In genomic region chr17:44354582-44355309, GRCh38 we compare ENCODE assay signal across 8 cellular contexts. TPM values are rescaled to one million over a fixed set of nuclear protein-coding genes. Genes with fewer than 3 reads are reported as not detected.
DNase-seq lines count a peak whose midpoint lies in the region; ATAC-seq and TF ChIP-seq lines count a peak whose summit lies in the region.

No MANE protein-coding gene starts in this region.

- peak; percentile 92 for TF ChIP-seq CTCF in glutamatergic neuron (IDR thresholded peaks at IDR 0.05; ENCODE audit: partially characterized antibody, unreplicated experiment)

- no peaks in the 10 kb centered on the region for H3K27me3 ChIP-seq in HUES6 (ENCODE audit: control insufficient read depth, insufficient read depth, low read length)

- peaks cover 18% of the 10 kb centered on the region for H3K4me1 Mint-ChIP-seq in glutamatergic neuron (ENCODE audit: low read depth, unreplicated experiment)

- no peaks in the 10 kb centered on the region for H3K9me3 ChIP-seq in HUES6 (ENCODE audit: control insufficient read depth, insufficient read depth, low read depth, low read length)

- H3K4me3 ChIP-seq in HUES6 (ENCODE audit: low read depth, low read length) = peak overlapping the region; percentile 58

- no peaks in the 10 kb centered on the region for H3K36me3 Mint-ChIP-seq in glutamatergic neuron (ENCODE audit: unreplicated experiment)

- peaks cover 11% of the 10 kb centered on the region for H3K9me3 Mint-ChIP-seq in glutamatergic neuron (ENCODE audit: unreplicated experiment)

- no peak for ATAC-seq in GM19455 (IDR thresholded peaks at IDR 0.05; ENCODE audit: unreplicated experiment)
- no peak for ATAC-seq in HG02763 (IDR thresholded peaks at IDR 0.05; ENCODE audit: unreplicated experiment)
- no peak for ATAC-seq in HG03095 (IDR thresholded peaks at IDR 0.05; ENCODE audit: unreplicated experiment)

- in situ Hi-C loops in ACHN (cut with HindIII; ENCODE audit: low pct_ligation_motif_present, low pct_unique_long_range_greater_than_20kb, low sequenced_read_pairs) = no loop called here

- H3K9ac ChIP-seq in HUES6 (ENCODE audit: low read length) = no peak overlapping the region

- H3K27ac ChIP-seq in HUES6 (ENCODE audit: low read depth, low read length) = no peak overlapping the region

- H3K27me3 Mint-ChIP-seq in glutamatergic neuron (ENCODE audit: unreplicated experiment) = peaks cover 14% of the 10 kb centered on the region

- H3K4me3 Mint-ChIP-seq in glutamatergic neuron (ENCODE audit: unreplicated experiment) = peak overlapping the region; percentile 46

- peaks cover 25% of the 10 kb centered on the region for H3K36me3 ChIP-seq in HUES6 (ENCODE audit: control insufficient read depth, insufficient read depth, low read length)

- H3K27ac Mint-ChIP-seq in glutamatergic neuron (ENCODE audit: unreplicated experiment) = peak overlapping the region; percentile 64

- H3K4me1 ChIP-seq in HUES6 (ENCODE audit: control insufficient read depth, insufficient read depth, low read length) = 0 out of 2 replicates have a peak, but pooled peaks cover 3% of the 10 kb centered on the region

- peak; percentile 73 for DNase-seq in activated CD8-positive, alpha-beta memory T cell treated with anti-CD3 and anti-CD28 coated beads, Interleukin-2, amount 50 U/mL, for 4 hours
- DNase-seq in glutamatergic neuron (peak; percentile 95), ACHN (no peak)
- DNase-seq in stimulated activated CD4-positive, alpha-beta T cell treated with anti-CD3 and anti-CD28 coated beads, Interleukin-4, amount 100 ng/mL, for 4 hours = peak; percentile 41 to 69

RNA-seq across cellular contexts. Expression of gene FAM171A2, which starts 8.9 kb away (rescaled TPM):
- total RNA-seq in glutamatergic neuron (ENCODE audit: unreplicated experiment) = 81.3 TPM

RNA-seq across cellular contexts. Expression of gene GRN, which starts 9.6 kb away (rescaled TPM):
- total RNA-seq in glutamatergic neuron (ENCODE audit: unreplicated experiment) = 88.7 TPM

RNA-seq across cellular contexts. Expression of gene SLC25A39, which starts 30.1 kb away (rescaled TPM):
- total RNA-seq in glutamatergic neuron (ENCODE audit: unreplicated experiment) = 104 TPM

RNA-seq across cellular contexts. Expression of gene ITGA2B, which starts 34.7 kb away (rescaled TPM):
- total RNA-seq in glutamatergic neuron (ENCODE audit: unreplicated experiment) = 7.1 TPM

RNA-seq across cellular contexts. Expression of gene RUNDC3A, which starts 46.3 kb away (rescaled TPM):
- 282 TPM for total RNA-seq in glutamatergic neuron (ENCODE audit: unreplicated experiment)
